ENCODE assay signal across 3 cellular contexts in genomic region chr3:45746974-45747622, GRCh38.
A peak's percentile ranks its signal among the peaks of the same experiment; 100 is the strongest.
TF ChIP-seq lines count a peak whose summit lies in the region.

No MANE protein-coding gene starts in this region.

TF ChIP-seq in SK-N-SH treated with all-trans-retinoic acid at 6 μM for 48 hours, 23 proteins besides CTCF, POLR2A, EP300 and RAD21 (continued from another document):
- TF ChIP-seq PATZ1 (CRISPR knock-in tag; IDR thresholded peaks at IDR 0.05; ENCODE audit: borderline replicate concordance), result no peak
- no peak for TF ChIP-seq BACH2 (CRISPR knock-in tag; IDR thresholded peaks at IDR 0.05; ENCODE audit: borderline replicate concordance)
- no peak for TF ChIP-seq TSHZ2 (CRISPR knock-in tag; IDR thresholded peaks at IDR 0.05)
- no peak for TF ChIP-seq SNAI2 (CRISPR knock-in tag; IDR thresholded peaks at IDR 0.05)

TF ChIP-seq in SK-N-SH, 30 proteins besides CTCF, POLR2A, EP300 and RAD21 (continued from another document):
- TF ChIP-seq EZH2phosphoT487 (IDR thresholded peaks at IDR 0.05; ENCODE audit: borderline replicate concordance, low read depth), result no peak
- no peak for TF ChIP-seq RXRA (IDR thresholded peaks at IDR 0.05; ENCODE audit: borderline replicate concordance, low read depth)
- no peak for TF ChIP-seq GABPA (IDR thresholded peaks at IDR 0.05; ENCODE audit: low read depth)
- TF ChIP-seq NRF1 (IDR thresholded peaks at IDR 0.05; ENCODE audit: low read depth, low read length), result no peak
- no peak for TF ChIP-seq ELF1 (IDR thresholded peaks at IDR 0.05)
- TF ChIP-seq MEF2A (IDR thresholded peaks at IDR 0.05; ENCODE audit: borderline replicate concordance, low read depth), result no peak
- no peak for TF ChIP-seq ZBTB33 (IDR thresholded peaks at IDR 0.05; ENCODE audit: borderline replicate concordance, low read depth)

TF ChIP-seq in Ishikawa, 13 proteins besides CTCF, POLR2A, EP300 and RAD21 (continued from another document):
- TF ChIP-seq USF1 (IDR thresholded peaks at IDR 0.05) (no peak), TCF12 (IDR thresholded peaks at IDR 0.05; ENCODE audit: low read depth) (peak; percentile 59; the same call in 1 of the 2 replicates), YY1 (IDR thresholded peaks at IDR 0.05; ENCODE audit: low read depth) (no peak), MAX (IDR thresholded peaks at IDR 0.05) (peak; percentile 41; the same call in 1 of the 2 replicates)
TF ChIP-seq in Ishikawa: peak in this region for 4.
